In genomic region chr12:14283489-14284144, GRCh38 we compare ENCODE assay signal across 10 cellular contexts.
DNase-seq lines count a peak whose midpoint lies in the region; ATAC-seq and TF ChIP-seq lines count a peak whose summit lies in the region.
"Had no signal": no experiment of that assay in that cellular context is flagged by ENCODE, and none has a peak within 500 bp of the region (broad histone marks: within the 10 kb centered on the region; RNA-seq: fewer than 3 reads in every experiment).

No MANE protein-coding gene starts in this region.

- H3K9me3 ChIP-seq in mesodermal cell (ENCODE audit: control insufficient read depth, low read length) (peaks cover 9% of the 10 kb centered on the region), right atrium auricular region (no peaks in the 10 kb centered on the region)

- H3K4me3 ChIP-seq in mesodermal cell (ENCODE audit: extremely low read depth, insufficient read depth, low read length, poor library complexity, severe bottlenecking) (no peak overlapping the region), right atrium auricular region (no peak overlapping the region)

- H3K27me3 ChIP-seq in right atrium auricular region, result no peaks in the 10 kb centered on the region

- H3K27ac ChIP-seq in mesodermal cell (ENCODE audit: low read depth, low read length, severe bottlenecking) (peak overlapping the region; percentile 48), right atrium auricular region (no peak overlapping the region)

- WGBS in mesodermal cell (ENCODE audit: insufficient coverage in 2 of 2), 2 experiments, result 36 to 43% methylated on average over 3 to 4 of the region's 6 CpGs

- DNase-seq in NCI-H2029 treated with DMSO at 0.1 percent for 48 hours (lab: John Stamatoyannopoulos, UW), result peak; percentile 90
- no peak for DNase-seq in HUDEP-2 (lab: John Stamatoyannopoulos, UW; ENCODE audit: unreplicated experiment in 76 of 76)
- DNase-seq in NK-92 (lab: John Stamatoyannopoulos, UW; ENCODE audit: unreplicated experiment), result no peak
- no peak for DNase-seq in medulla oblongata (ENCODE audit: extremely low spot score)
- no peak for DNase-seq in right atrium auricular region (ENCODE audit: low spot score)
- DNase-seq: effector CD4-positive, alpha-beta T cell; T-cell had no signal

- H3K4me1 ChIP-seq in mesodermal cell (ENCODE audit: control insufficient read depth, insufficient read depth, low read length, poor library complexity, severe bottlenecking) (peaks cover 12% of the 10 kb centered on the region), right atrium auricular region (no peaks in the 10 kb centered on the region)

- H3K36me3 ChIP-seq in mesodermal cell (ENCODE audit: control insufficient read depth, insufficient read depth, low read length) (no peaks in the 10 kb centered on the region), right atrium auricular region (no peaks in the 10 kb centered on the region)

- no peak for TF ChIP-seq CTCF in right atrium auricular region (IDR thresholded peaks at IDR 0.05)

- ATAC-seq in GM18502 (IDR thresholded peaks at IDR 0.05; ENCODE audit: poor library complexity, unreplicated experiment) (peak; percentile 46), HG02588 (IDR thresholded peaks at IDR 0.05; ENCODE audit: unreplicated experiment) (peak; percentile 22)
- ATAC-seq: T-cell had no signal
